In the genomic region with DNA sequence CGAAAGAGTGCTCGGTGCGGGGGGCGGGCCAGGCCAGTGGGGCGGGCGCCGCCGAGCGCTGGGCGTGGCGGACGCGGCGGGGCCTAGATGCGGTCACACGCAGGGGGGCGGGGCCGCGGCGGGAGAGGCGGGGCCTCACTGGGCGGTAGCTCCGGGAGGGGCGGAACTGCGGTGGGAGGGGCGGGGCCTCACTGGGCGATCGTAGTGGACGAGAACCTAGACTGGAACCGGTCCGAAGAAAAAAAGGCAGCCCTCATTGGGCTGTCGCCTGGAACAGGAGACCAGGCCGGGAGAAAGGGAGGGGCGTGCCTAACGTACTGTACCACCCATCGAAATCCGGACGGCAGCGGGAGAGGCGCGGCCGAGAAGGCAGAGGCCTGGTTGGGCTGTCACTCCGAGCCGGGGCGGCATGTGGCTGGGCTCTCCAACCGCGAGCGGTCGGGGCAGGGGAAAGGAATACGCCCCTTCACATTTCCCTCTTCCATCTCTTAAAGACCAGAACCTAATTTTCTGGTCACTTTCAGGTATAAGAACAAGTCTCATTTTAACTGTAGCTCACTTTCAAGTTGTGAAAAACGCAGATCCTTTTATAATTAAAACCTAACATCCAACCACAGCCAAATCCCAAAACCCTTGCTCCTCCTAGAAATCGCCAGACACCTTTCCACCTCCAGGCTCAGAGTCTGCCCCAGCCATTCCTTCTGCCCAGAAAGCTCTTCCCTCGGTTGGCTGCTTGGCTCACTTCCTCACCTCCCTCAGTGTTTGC, we compare ENCODE assay signal across 8 cellular contexts. TPM values are rescaled to one million over a fixed set of nuclear protein-coding genes. Genes with fewer than 3 reads are reported as not detected.
A peak's percentile ranks its signal among the peaks of the same experiment; 100 is the strongest.
DNase-seq lines count a peak whose midpoint lies in the region; ATAC-seq and TF ChIP-seq lines count a peak whose summit lies in the region.

A gene with protein sequence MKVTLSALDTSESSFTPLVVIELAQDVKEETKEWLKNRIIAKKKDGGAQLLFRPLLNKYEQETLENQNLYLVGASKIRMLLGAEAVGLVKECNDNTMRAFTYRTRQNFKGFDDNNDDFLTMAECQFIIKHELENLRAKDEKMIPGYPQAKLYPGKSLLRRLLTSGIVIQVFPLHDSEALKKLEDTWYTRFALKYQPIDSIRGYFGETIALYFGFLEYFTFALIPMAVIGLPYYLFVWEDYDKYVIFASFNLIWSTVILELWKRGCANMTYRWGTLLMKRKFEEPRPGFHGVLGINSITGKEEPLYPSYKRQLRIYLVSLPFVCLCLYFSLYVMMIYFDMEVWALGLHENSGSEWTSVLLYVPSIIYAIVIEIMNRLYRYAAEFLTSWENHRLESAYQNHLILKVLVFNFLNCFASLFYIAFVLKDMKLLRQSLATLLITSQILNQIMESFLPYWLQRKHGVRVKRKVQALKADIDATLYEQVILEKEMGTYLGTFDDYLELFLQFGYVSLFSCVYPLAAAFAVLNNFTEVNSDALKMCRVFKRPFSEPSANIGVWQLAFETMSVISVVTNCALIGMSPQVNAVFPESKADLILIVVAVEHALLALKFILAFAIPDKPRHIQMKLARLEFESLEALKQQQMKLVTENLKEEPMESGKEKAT (minus strand): TSS at position 38 of the 766 bp plus-strand sequence. CDS start 16,159 bp downstream, outside the sequence.

- no peaks in the 10 kb centered on the region for H3K9me3 ChIP-seq in uterus

- no peaks in the 10 kb centered on the region for H3K4me1 ChIP-seq in uterus

- DNase-seq in NCI-H2029 treated with DMSO at 0.1 percent for 48 hours (lab: John Stamatoyannopoulos, UW) = peak; percentile 98
- peak; percentile 99 for DNase-seq in T1000 (lab: John Stamatoyannopoulos, UW)
- peak; percentile 100 for DNase-seq in astrocyte of the hippocampus (ENCODE audit: low read depth, low spot score)
- DNase-seq in hepatic stellate cell (ENCODE audit: low spot score) = peak; percentile 94
- peak; percentile 97 for DNase-seq in putamen (ENCODE audit: low spot score)
- peak; percentile 99 for DNase-seq in uterus

- TF ChIP-seq POLR2A in uterus (IDR thresholded peaks at IDR 0.05) = peak; percentile 36 to 94

- intact Hi-C loops in uterus (cut with DNase I; ENCODE audit: low total_unique reads) = no loop called here

- no peaks in the 10 kb centered on the region for H3K27me3 ChIP-seq in uterus

- TF ChIP-seq CTCF in uterus (IDR thresholded peaks at IDR 0.05) = no peak

- peak within 1 kb of the TSS; percentile 78 to 97 for H3K4me3 ChIP-seq in uterus

- ATAC-seq in GM18508 (IDR thresholded peaks at IDR 0.05; ENCODE audit: insufficient read depth, unreplicated experiment) (peak; percentile 86), HG02981 (IDR thresholded peaks at IDR 0.05; ENCODE audit: unreplicated experiment) (peak; percentile 94)

- no peaks in the 10 kb centered on the region for H3K36me3 ChIP-seq in uterus

- peak within 1 kb of the TSS; percentile 84 to 93 for H3K27ac ChIP-seq in uterus

RNA-seq across cellular contexts. Expression of the gene that starts here (rescaled TPM):
- 100 to 1,000 TPM in 1 of 4 donors, 10 to 100 TPM in 3; 32.8 to 111 (median 54.3) TPM for total RNA-seq in uterus

Comparison
In these comparisons a context has a peak if more than half of its experiments do, and no peak if none do; other contexts are left out.
1. Peak in every context shown above with its lines: DNase-seq, ATAC-seq, H3K4me3 ChIP-seq and H3K27ac ChIP-seq.